10 cellular contexts compared by ENCODE assay signal in genomic region chr19:45334881-45335280, GRCh38. TPM values are rescaled to one million over a fixed set of nuclear protein-coding genes. Genes with fewer than 3 reads are reported as not detected.
"Had no signal": no experiment of that assay in that cellular context is flagged by ENCODE, and none has a peak within 500 bp of the region (broad histone marks: within the 10 kb centered on the region; RNA-seq: fewer than 3 reads in every experiment).

No MANE protein-coding gene starts in this region.

RNA-seq across cellular contexts. Expression of gene KLC3, which starts 5.7 kb away (rescaled TPM):
- total RNA-seq: OCI-LY7, Peyer's patch, Right ventricle myocardium inferior, Right ventricle myocardium superior, SJCRH30 had no signal

RNA-seq across cellular contexts. Expression of gene CKM, which starts 12.2 kb away (rescaled TPM):
- total RNA-seq: OCI-LY7, PC-3, PC-9, Peyer's patch, SJSA1, SK-MEL-5, T-cell had no signal
